ENCODE assay signal across 11 cellular contexts in genomic region chr10:132848306-132848705, GRCh38.
A peak's percentile ranks its signal among the peaks of the same experiment; 100 is the strongest.
DNase-seq lines count a peak whose midpoint lies in the region; ATAC-seq and TF ChIP-seq lines count a peak whose summit lies in the region.
"Had no signal": no experiment of that assay in that cellular context is flagged by ENCODE, and none has a peak within 500 bp of the region (broad histone marks: within the 10 kb centered on the region; RNA-seq: fewer than 3 reads in every experiment).

No MANE protein-coding gene starts in this region.

- no peaks in the 10 kb centered on the region for H3K9me3 ChIP-seq in thyroid gland

- intact Hi-C loops in activated B cell treated with CpG ODN at 0.5 μM for 24 hours (cut with micrococcal nuclease) (no loop called here), thyroid gland (cut with DNase I) (no loop called here)

- peaks cover 0 to 12% of the 10 kb centered on the region in 2 donors for H3K4me1 ChIP-seq in thyroid gland

- peak; percentile 43 for DNase-seq in activated effector memory CD4-positive, alpha-beta T cell treated with anti-CD3 and anti-CD28 coated beads, Interleukin-2, amount 50 U/mL, for 16 hours
- DNase-seq in activated effector memory CD4-positive, alpha-beta T cell treated with Interleukin-2 at 50 U/mL for 16 hours = no peak
- DNase-seq in activated B cell treated with CpG ODN at 0.5 μM for 24 hours (no peak), medulla oblongata (ENCODE audit: extremely low spot score) (peak; percentile 15), thyroid gland (peak; percentile 53 to 55), D341Med (ENCODE audit: low spot score) (no peak), NCI-H1436 (lab: John Stamatoyannopoulos, UW) (no peak)
- DNase-seq: NCI-H1694 had no signal

- TF ChIP-seq CTCF in activated B cell treated with CpG ODN at 0.5 μM for 24 hours (IDR thresholded peaks at IDR 0.05) (no peak), thyroid gland (IDR thresholded peaks at IDR 0.05) (no peak)

- 13 to 27% methylated on average over 13 of the region's 13 CpGs for WGBS in thyroid gland, 2 donors

- H3K4me3 ChIP-seq in thyroid gland (replicated peaks in 1 of 3) = no peak overlapping the region
- H3K4me3 ChIP-seq: skin epidermis had no signal

- H3K36me3 Mint-ChIP-seq in activated B cell treated with CpG ODN at 0.5 μM for 24 hours (ENCODE audit: low read depth) = no peaks in the 10 kb centered on the region

- H3K27me3 ChIP-seq in thyroid gland = no peaks in the 10 kb centered on the region

- peaks cover 2% of the 10 kb centered on the region for H3K27me3 Mint-ChIP-seq in activated B cell treated with CpG ODN at 0.5 μM for 24 hours

- CTCF ChIA-PET in activated B cell treated with CpG ODN at 0.5 μM for 24 hours (lab: Charles Lee) = no interaction called here

- no peak overlapping the region for H3K27ac Mint-ChIP-seq in activated B cell treated with CpG ODN at 0.5 μM for 24 hours

- H3K9me3 Mint-ChIP-seq in activated B cell treated with CpG ODN at 0.5 μM for 24 hours = no peaks in the 10 kb centered on the region

- POLR2A ChIA-PET in activated B cell treated with CpG ODN at 0.5 μM for 24 hours (lab: Charles Lee) = no interaction called here

- H3K4me3 Mint-ChIP-seq in activated B cell treated with CpG ODN at 0.5 μM for 24 hours = peak overlapping the region; percentile 67

- peaks cover 12% of the 10 kb centered on the region for H3K4me1 Mint-ChIP-seq in activated B cell treated with CpG ODN at 0.5 μM for 24 hours

- ATAC-seq in activated B cell treated with CpG ODN at 0.5 μM for 24 hours (ENCODE audit: low read depth) (peak; percentile 34), GM19351 (IDR thresholded peaks at IDR 0.05; ENCODE audit: unreplicated experiment) (no peak)

- H3K27ac ChIP-seq in thyroid gland = peak overlapping the region in 1 of 3 donors; percentile 46
- H3K27ac ChIP-seq: heart left ventricle, skin epidermis had no signal

- no peak for TF ChIP-seq POLR2A in thyroid gland (IDR thresholded peaks at IDR 0.05)

- no peaks in the 10 kb centered on the region for H3K36me3 ChIP-seq in thyroid gland
- H3K36me3 ChIP-seq: heart left ventricle had no signal

Comparison
In these comparisons a context has a peak if more than half of its experiments do, and no peak if none do; other contexts are left out.
1. DNase-seq: peak in activated effector memory CD4-positive, alpha-beta T cell treated with anti-CD3 and anti-CD28 coated beads, Interleukin-2, amount 50 U/mL, for 16 hours (single experiment), medulla oblongata (single experiment) and thyroid gland (2 of 2); none in activated effector memory CD4-positive, alpha-beta T cell treated with Interleukin-2 at 50 U/mL for 16 hours (single experiment), activated B cell treated with CpG ODN at 0.5 μM for 24 hours (single experiment), D341Med (single experiment) and NCI-H1436 (single experiment).